Comparison of ENCODE assay signal across 22 cellular contexts in genomic region chr4:1178300-1179088, GRCh38. TPM values are rescaled to one million over a fixed set of nuclear protein-coding genes. Genes with fewer than 3 reads are reported as not detected.
DNase-seq lines count a peak whose midpoint lies in the region; ATAC-seq and TF ChIP-seq lines count a peak whose summit lies in the region.
"Had no signal": no experiment of that assay in that cellular context is flagged by ENCODE, and none has a peak within 500 bp of the region (broad histone marks: within the 10 kb centered on the region; RNA-seq: fewer than 3 reads in every experiment).

No MANE protein-coding gene starts in this region.

- no peak for TF ChIP-seq CTCF in right atrium auricular region (IDR thresholded peaks at IDR 0.05)
- TF ChIP-seq CTCF in WERI-Rb-1 (IDR thresholded peaks at IDR 0.05; ENCODE audit: low read depth, low read length): no peak
- no peak for TF ChIP-seq CTCF in vagina (IDR thresholded peaks at IDR 0.05)

- H3K9me3 ChIP-seq in right atrium auricular region: peaks cover 0 to 17% of the 10 kb centered on the region in 2 donors
- peaks cover 36% of the 10 kb centered on the region for H3K9me3 ChIP-seq in WERI-Rb-1 (ENCODE audit: severe bottlenecking)
- H3K9me3 ChIP-seq in mesenchymal stem cell (ENCODE audit: control insufficient read depth, low read length): peaks cover 23% of the 10 kb centered on the region
- no peaks in the 10 kb centered on the region for H3K9me3 ChIP-seq in vagina
- H3K9me3 ChIP-seq: ascending aorta, prostate gland, suprapubic skin had no signal

- H3K14ac ChIP-seq in mesenchymal stem cell (ENCODE audit: low read length in 2 of 2): peak overlapping the region in 1 of 2 experiments; percentile 90

- H2BK12ac ChIP-seq in mesenchymal stem cell (ENCODE audit: low read length in 2 of 2): peak overlapping the region; percentile 82 to 95

- intact Hi-C loops in cardiac septum (cut with DNase I) (loop anchor here (2.0 kb wide), 1 partner anchor 14 kb away; no protein-coding TSS in a partner anchor), vagina (cut with DNase I) (no loop called here)

- peak overlapping the region; percentile 58 to 81 for H3K18ac ChIP-seq in mesenchymal stem cell (ENCODE audit: low read depth in 1 of 2, low read length in 2 of 2)

- peak overlapping the region; percentile 54 to 86 for H3K4ac ChIP-seq in mesenchymal stem cell (ENCODE audit: low read depth in 1 of 2, low read length in 2 of 2)

- no peak overlapping the region for H2BK5ac ChIP-seq in mesenchymal stem cell (ENCODE audit: low read depth, low read length, poor library complexity, severe bottlenecking)

- H3K4me2 ChIP-seq in mesenchymal stem cell (ENCODE audit: low read length, poor library complexity, severe bottlenecking): no peak overlapping the region

- DNase-seq in right atrium auricular region (ENCODE audit: low spot score): no peak
- DNase-seq in cardiac septum (ENCODE audit: low spot score): no peak
- peak; percentile 96 for DNase-seq in WERI-Rb-1
- DNase-seq in mesenchymal stem cell: no peak
- peak in 1 of 2 donors; percentile 71 for DNase-seq in vagina (ENCODE audit: extremely low spot score in 2 of 2)
- no peak for DNase-seq in NCI-H510A (lab: John Stamatoyannopoulos, UW)
- DNase-seq: activated CD4-positive, alpha-beta T cell treated with anti-CD3 and anti-CD28 coated beads for 48 hours; activated naive CD4-positive, alpha-beta T cell treated with anti-CD3 and anti-CD28 coated beads for 36 hours; CD4-positive, alpha-beta memory T cell; DMS79; mesendoderm; NCI-H187 treated with DMSO at 0.1 percent for 48 hours; nephron progenitor cell; SW 1271 had no signal

- 90% methylated on average over 11 of the region's 11 CpGs for WGBS in mesenchymal stem cell

- no peaks in the 10 kb centered on the region for H3K79me1 ChIP-seq in mesenchymal stem cell (replicated peaks; ENCODE audit: low read length, poor library complexity, severe bottlenecking)

- H3K27me3 ChIP-seq in right atrium auricular region: no peaks in the 10 kb centered on the region
- no peaks in the 10 kb centered on the region for H3K27me3 ChIP-seq in WERI-Rb-1 (ENCODE audit: insufficient read depth, low read depth, severe bottlenecking)
- H3K27me3 ChIP-seq in mesenchymal stem cell (ENCODE audit: control insufficient read depth in 1 of 2, insufficient read depth in 1 of 2, low read length in 2 of 2): peaks cover 0 to 3% of the 10 kb centered on the region in 2 experiments
- no peaks in the 10 kb centered on the region for H3K27me3 ChIP-seq in vagina
- H3K27me3 ChIP-seq: ascending aorta, suprapubic skin had no signal

- H2BK15ac ChIP-seq in mesenchymal stem cell (ENCODE audit: low read depth, poor library complexity, severe bottlenecking): peak overlapping the region; percentile 86

- H3K27ac ChIP-seq in right atrium auricular region: peak overlapping the region; percentile 72 to 88
- peak overlapping the region; percentile 90 for H3K27ac ChIP-seq in WERI-Rb-1
- H3K27ac ChIP-seq in mesenchymal stem cell (ENCODE audit: low read length, poor library complexity, severe bottlenecking): no peak overlapping the region
- peak overlapping the region; percentile 65 for H3K27ac ChIP-seq in vagina
- H3K27ac ChIP-seq: ascending aorta, coronary artery, HL-60, prostate gland, suprapubic skin had no signal

- H3K4me3 ChIP-seq in right atrium auricular region: no peak overlapping the region
- H3K4me3 ChIP-seq in WERI-Rb-1 (ENCODE audit: low read depth, low read length): no peak overlapping the region
- H3K4me3 ChIP-seq in mesenchymal stem cell (ENCODE audit: insufficient read depth in 1 of 2, low read depth in 1 of 2, low read length in 2 of 2): no peak overlapping the region
- no peak overlapping the region for H3K4me3 ChIP-seq in vagina
- H3K4me3 ChIP-seq: ascending aorta, coronary artery, HAP-1, prostate gland, suprapubic skin had no signal

- H2AFZ ChIP-seq in mesenchymal stem cell (ENCODE audit: low read depth, low read length): no peak overlapping the region

- no peak for TF ChIP-seq POLR2A in vagina (IDR thresholded peaks at IDR 0.05)

- H3K9ac ChIP-seq in mesenchymal stem cell (ENCODE audit: low read length): no peak overlapping the region

- H2BK120ac ChIP-seq in mesenchymal stem cell (ENCODE audit: low read depth, low read length): peak overlapping the region; percentile 44

- no peak overlapping the region for H3K23ac ChIP-seq in mesenchymal stem cell (ENCODE audit: low read length in 2 of 2)

- peaks cover 0 to 28% of the 10 kb centered on the region in 2 donors for H3K4me1 ChIP-seq in right atrium auricular region
- peaks cover 41% of the 10 kb centered on the region for H3K4me1 ChIP-seq in mesenchymal stem cell (ENCODE audit: control insufficient read depth, insufficient read depth, low read depth, low read length)
- peaks cover 42% of the 10 kb centered on the region for H3K4me1 ChIP-seq in vagina
- H3K4me1 ChIP-seq: ascending aorta, HAP-1, prostate gland had no signal

- H4K91ac ChIP-seq in mesenchymal stem cell (ENCODE audit: low read length): peak overlapping the region; percentile 83

- peak overlapping the region; percentile 71 for H4K8ac ChIP-seq in mesenchymal stem cell (ENCODE audit: low read length)

- peak overlapping the region; percentile 50 for H2AK5ac ChIP-seq in mesenchymal stem cell (ENCODE audit: low read length, severe bottlenecking)

- H3K36me3 ChIP-seq in right atrium auricular region: no peaks in the 10 kb centered on the region
- peaks cover 2% of the 10 kb centered on the region; the same call in 1 of the 2 replicates for H3K36me3 ChIP-seq in WERI-Rb-1
- H3K36me3 ChIP-seq in mesenchymal stem cell (ENCODE audit: control insufficient read depth in 1 of 2, insufficient read depth in 2 of 2, low read depth in 1 of 2, low read length in 2 of 2): peaks cover 0 to 16% of the 10 kb centered on the region in 2 experiments
- H3K36me3 ChIP-seq in vagina: no peaks in the 10 kb centered on the region
- H3K36me3 ChIP-seq: ascending aorta, HAP-1, prostate gland, suprapubic skin had no signal

- ATAC-seq in GM21526 (IDR thresholded peaks at IDR 0.05; ENCODE audit: low FRiP score, unreplicated experiment): no peak
- no peak for ATAC-seq in HG02885 (IDR thresholded peaks at IDR 0.05; ENCODE audit: poor library complexity, unreplicated experiment)

RNA-seq across cellular contexts. Expression of gene SPON2, which starts 6.1 kb away (rescaled TPM):
- total RNA-seq in right atrium auricular region: 10 to 100 TPM; 13.0 to 20.8 TPM
- 19.8 TPM for total RNA-seq in cardiac septum
- polyA plus RNA-seq in mesenchymal stem cell (2013, experiment 1 of 2): 3,023 TPM
- polyA plus RNA-seq in mesenchymal stem cell (2013, experiment 2 of 2): 3,062 TPM
- total RNA-seq in vagina: 72.2 TPM
